Comparison of ENCODE assay signal across 1 cellular context in the genomic region with DNA sequence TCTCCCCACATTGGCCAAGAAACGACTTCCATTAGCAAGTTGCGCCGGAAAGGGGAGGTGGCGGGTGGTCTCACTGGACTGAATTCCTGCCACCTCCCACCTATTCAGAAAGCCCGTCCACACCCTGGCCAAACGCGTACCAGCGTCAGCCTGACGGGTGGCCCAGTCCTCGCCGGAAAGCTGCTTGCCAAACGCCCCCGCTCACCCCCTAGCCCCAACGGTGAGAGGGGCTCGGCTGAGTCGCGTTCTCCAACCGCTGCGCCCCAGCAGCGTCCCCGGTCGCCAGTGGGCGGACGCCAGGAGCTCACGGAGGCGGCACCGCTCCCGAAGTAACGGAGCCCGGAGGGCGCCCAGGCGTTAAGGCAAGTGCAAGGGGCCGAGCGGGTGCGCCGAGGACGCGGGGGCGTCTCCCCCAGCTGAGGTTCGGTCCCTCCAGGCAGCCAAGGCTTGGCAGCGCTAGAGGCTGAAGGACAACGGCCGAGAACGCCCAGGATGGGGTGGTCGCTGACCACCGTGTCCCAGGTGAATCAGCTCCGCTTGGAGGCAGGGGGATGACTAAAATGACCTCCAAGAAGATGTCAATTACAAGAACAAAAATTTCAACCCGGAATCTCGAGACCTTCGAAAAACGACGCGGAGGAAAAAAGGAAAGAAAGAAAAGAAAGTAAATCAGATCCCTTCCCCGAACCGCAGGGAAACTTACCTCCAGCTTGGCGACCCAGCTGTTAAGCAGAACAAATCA.
TF ChIP-seq lines count a peak whose summit lies in the region.

No MANE protein-coding gene starts in this region.

TF ChIP-seq in SK-N-SH, 30 proteins besides CTCF, POLR2A, EP300 and RAD21 (continued from another document):
- TF ChIP-seq YY1 (IDR thresholded peaks at IDR 0.05; ENCODE audit: low read depth) (no peak), FOXJ3 (CRISPR knock-in tag; IDR thresholded peaks at IDR 0.05) (no peak), EZH2phosphoT487 (IDR thresholded peaks at IDR 0.05; ENCODE audit: borderline replicate concordance, low read depth) (no peak), RFX5 (IDR thresholded peaks at IDR 0.05; ENCODE audit: low read length) (no peak), FOXM1 (IDR thresholded peaks at IDR 0.05; ENCODE audit: low read depth) (no peak; the same call in 1 of the 2 replicates), TAF1 (IDR thresholded peaks at IDR 0.05; ENCODE audit: borderline replicate concordance, low read depth, low read length) (no peak), NRF1 (IDR thresholded peaks at IDR 0.05; ENCODE audit: low read depth, low read length) (no peak), GABPA (IDR thresholded peaks at IDR 0.05; ENCODE audit: low read depth) (no peak), TCF12 (IDR thresholded peaks at IDR 0.05) (no peak)
- TF ChIP-seq, protein P1, sequence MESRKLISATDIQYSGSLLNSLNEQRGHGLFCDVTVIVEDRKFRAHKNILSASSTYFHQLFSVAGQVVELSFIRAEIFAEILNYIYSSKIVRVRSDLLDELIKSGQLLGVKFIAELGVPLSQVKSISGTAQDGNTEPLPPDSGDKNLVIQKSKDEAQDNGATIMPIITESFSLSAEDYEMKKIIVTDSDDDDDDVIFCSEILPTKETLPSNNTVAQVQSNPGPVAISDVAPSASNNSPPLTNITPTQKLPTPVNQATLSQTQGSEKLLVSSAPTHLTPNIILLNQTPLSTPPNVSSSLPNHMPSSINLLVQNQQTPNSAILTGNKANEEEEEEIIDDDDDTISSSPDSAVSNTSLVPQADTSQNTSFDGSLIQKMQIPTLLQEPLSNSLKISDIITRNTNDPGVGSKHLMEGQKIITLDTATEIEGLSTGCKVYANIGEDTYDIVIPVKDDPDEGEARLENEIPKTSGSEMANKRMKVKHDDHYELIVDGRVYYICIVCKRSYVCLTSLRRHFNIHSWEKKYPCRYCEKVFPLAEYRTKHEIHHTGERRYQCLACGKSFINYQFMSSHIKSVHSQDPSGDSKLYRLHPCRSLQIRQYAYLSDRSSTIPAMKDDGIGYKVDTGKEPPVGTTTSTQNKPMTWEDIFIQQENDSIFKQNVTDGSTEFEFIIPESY (IDR thresholded peaks at IDR 0.05; ENCODE audit: borderline replicate concordance, low read depth) = no peak
